Comparison of ENCODE assay signal across 9 cellular contexts in the genomic region with DNA sequence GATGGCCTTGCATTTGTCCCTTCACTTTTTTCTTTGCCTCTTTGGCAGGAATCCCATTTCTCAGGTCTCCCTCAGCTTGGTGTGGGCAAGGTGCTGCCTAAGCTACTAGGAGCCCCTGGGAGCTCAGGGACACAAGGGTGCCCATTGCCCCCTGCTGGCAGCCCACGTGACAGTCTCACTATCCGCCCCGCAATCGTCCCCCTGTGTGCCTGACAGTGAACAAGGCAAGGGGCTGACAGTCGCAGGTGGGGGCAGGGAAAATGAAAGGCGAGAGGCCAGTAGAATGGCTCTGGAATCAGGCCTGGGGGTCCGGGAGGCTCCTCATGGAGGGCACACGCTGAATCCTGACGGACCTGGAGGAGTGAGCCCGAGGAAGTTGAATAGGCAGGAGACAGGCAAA. TPM values are rescaled to one million over a fixed set of nuclear protein-coding genes. Genes with fewer than 3 reads are reported as not detected.
DNase-seq lines count a peak whose midpoint lies in the region; ATAC-seq and TF ChIP-seq lines count a peak whose summit lies in the region.
"Had no signal": no experiment of that assay in that cellular context is flagged by ENCODE, and none has a peak within 500 bp of the region (broad histone marks: within the 10 kb centered on the region; RNA-seq: fewer than 3 reads in every experiment).

No MANE protein-coding gene starts in this region.

- peaks cover 4% of the 10 kb centered on the region for H3K27me3 Mint-ChIP-seq in progenitor cell of endocrine pancreas
- H3K27me3 Mint-ChIP-seq: CD8-positive, alpha-beta memory T cell had no signal

- POLR2A ChIA-PET in SK-N-SH (lab: Yijun Ruan, JAX) = interaction anchor here (0.5 to 1.9 kb wide), 5 partner anchors 9 to 277 kb away, joined by 3 to 8 read pairs (median 5); partner anchors contain the start of genes DELE1 and RNF14

- H3K4me3 ChIP-seq in SK-N-SH (ENCODE audit: low read depth in 2 of 2, low read length in 1 of 2) = no peak overlapping the region

- TF ChIP-seq RAD21 in SK-N-SH (IDR thresholded peaks at IDR 0.05; ENCODE audit: low read length) = peak; percentile 53

- H3K4me3 Mint-ChIP-seq in progenitor cell of endocrine pancreas (ENCODE audit: low read depth) = no peak overlapping the region

- no peaks in the 10 kb centered on the region for H3K9me3 ChIP-seq in SK-N-SH

- H2AFZ ChIP-seq in SK-N-SH (ENCODE audit: low read depth) = no peak overlapping the region

- no peaks in the 10 kb centered on the region for H3K36me3 ChIP-seq in SK-N-SH (replicated peaks in 1 of 2; ENCODE audit: control insufficient read depth in 1 of 2, insufficient read depth in 2 of 2, low read length in 1 of 2)

- no peaks in the 10 kb centered on the region for H4K20me1 ChIP-seq in SK-N-SH (ENCODE audit: insufficient read depth)

- no peak for ATAC-seq in GM18519 (IDR thresholded peaks at IDR 0.05; ENCODE audit: low FRiP score, unreplicated experiment)
- ATAC-seq in HG02970 (IDR thresholded peaks at IDR 0.05; ENCODE audit: low FRiP score, unreplicated experiment) = no peak

- CTCF ChIA-PET in SK-N-SH (lab: Yijun Ruan, JAX) = interaction anchor here (0.6 to 9.7 kb wide), 80 partner anchors 9 to 371 kb away, joined by 3 to 325 read pairs (median 5); partner anchors contain the start of genes ARAP3, DELE1, DIAPH1 and FCHSD1

- no peaks in the 10 kb centered on the region for H3K9me3 Mint-ChIP-seq in progenitor cell of endocrine pancreas (ENCODE audit: low read depth)
- H3K9me3 Mint-ChIP-seq: CD8-positive, alpha-beta memory T cell had no signal

- no peak overlapping the region for H3K27ac ChIP-seq in SK-N-SH (ENCODE audit: low read depth in 2 of 2, low read length in 1 of 2)

- no peaks in the 10 kb centered on the region for H3K27me3 ChIP-seq in SK-N-SH (ENCODE audit: insufficient read depth)

- no peaks in the 10 kb centered on the region for H3K79me2 ChIP-seq in SK-N-SH (ENCODE audit: insufficient read depth)

- DNase-seq in NCI-H82 (lab: John Stamatoyannopoulos, UW) (peak; percentile 29), NCI-H82 treated with DMSO at 0.1 percent for 48 hours (lab: John Stamatoyannopoulos, UW; ENCODE audit: unreplicated experiment) (no peak), SK-N-SH (peak; percentile 62), progenitor cell of endocrine pancreas (ENCODE audit: low spot score, unreplicated experiment) (no peak), NCI-H510A (lab: John Stamatoyannopoulos, UW) (no peak)
- DNase-seq in effector CD8-positive, alpha-beta T cell (lab: John Stamatoyannopoulos, UW) = peak; percentile 7

- H3K4me1 Mint-ChIP-seq in progenitor cell of endocrine pancreas (ENCODE audit: low read depth) = peaks cover 5% of the 10 kb centered on the region

- H3K27ac Mint-ChIP-seq in progenitor cell of endocrine pancreas = no peak overlapping the region

- no peaks in the 10 kb centered on the region for H3K36me3 Mint-ChIP-seq in progenitor cell of endocrine pancreas (ENCODE audit: insufficient read depth)

- H3K9me2 ChIP-seq in SK-N-SH = no peaks in the 10 kb centered on the region

- 71% methylated on average over 10 of the region's 10 CpGs for WGBS in SK-N-SH (ENCODE audit: low lambda C conversion rate)

- H3K4me1 ChIP-seq in SK-N-SH (ENCODE audit: control insufficient read depth in 1 of 2, insufficient read depth in 2 of 2, low read depth in 1 of 2, low read length in 1 of 2) = peaks cover 0 to 17% of the 10 kb centered on the region in 2 experiments; a peak in 2 of 4 replicates

- TF ChIP-seq CTCF in SK-N-SH (IDR thresholded peaks at IDR 0.05) (peak; percentile 56), progenitor cell of endocrine pancreas (IDR thresholded peaks at IDR 0.05; ENCODE audit: unreplicated experiment) (peak; percentile 44)

- no peak overlapping the region for H3K9ac ChIP-seq in SK-N-SH

- no peak overlapping the region for H3K4me2 ChIP-seq in SK-N-SH

- H3F3A ChIP-seq in SK-N-SH (replicated peaks; ENCODE audit: insufficient read depth) = no peaks in the 10 kb centered on the region

- no peak for TF ChIP-seq EP300 in SK-N-SH (IDR thresholded peaks at IDR 0.05; ENCODE audit: borderline replicate concordance in 1 of 2, low read depth in 1 of 2, low read length in 1 of 2)

TF ChIP-seq in SK-N-SH, 30 proteins besides CTCF, POLR2A, EP300 and RAD21:
- TF ChIP-seq RCOR1 (IDR thresholded peaks at IDR 0.05; ENCODE audit: low read length) (no peak), SMC3 (IDR thresholded peaks at IDR 0.05; ENCODE audit: low read depth, low read length) (peak; percentile 31; the same call in 1 of the 2 replicates)

RNA-seq across cellular contexts. Expression of gene PCDH12, which starts 2.0 kb away (rescaled TPM):
- 0.02 and 0.08 TPM in 2 replicates for polyA plus RNA-seq in SK-N-SH (2012; rRNA removed)
- under 0.01 and 0.01 TPM in 2 replicates for polyA plus RNA-seq in SK-N-SH (2012; cell fraction: cytosol; rRNA removed)
- 0.02 TPM in 2 replicates for polyA plus RNA-seq in SK-N-SH (2012; cell fraction: nucleus; rRNA removed)
- not detected in 2 replicates for total RNA-seq in progenitor cell of endocrine pancreas

RNA-seq across cellular contexts. Expression of gene RNF14, which starts 8.9 kb away (rescaled TPM):
- polyA plus RNA-seq in SK-N-SH (2012; rRNA removed) = 24.5 and 26.3 TPM in 2 replicates
- polyA plus RNA-seq in SK-N-SH (2012; cell fraction: cytosol; rRNA removed) = 43.5 and 43.9 TPM in 2 replicates
- polyA plus RNA-seq in SK-N-SH (2012; cell fraction: nucleus; rRNA removed) = 17.0 and 30.0 TPM in 2 replicates
- 35.5 and 37.3 TPM in 2 replicates for total RNA-seq in progenitor cell of endocrine pancreas

RNA-seq across cellular contexts. Expression of gene DELE1, which starts 36.3 kb away (rescaled TPM):
- polyA plus RNA-seq in SK-N-SH (2012; rRNA removed) = 60.3 and 78.8 TPM in 2 replicates
- polyA plus RNA-seq in SK-N-SH (2012; cell fraction: cytosol; rRNA removed) = 33.5 and 40.3 TPM in 2 replicates
- polyA plus RNA-seq in SK-N-SH (2012; cell fraction: nucleus; rRNA removed) = 245 and 251 TPM in 2 replicates
- total RNA-seq in progenitor cell of endocrine pancreas = 86.1 and 93.4 TPM in 2 replicates

RNA-seq across cellular contexts. Expression of gene GNPDA1, which starts 52.8 kb away (rescaled TPM):
- polyA plus RNA-seq in SK-N-SH (2012; rRNA removed) = 23.9 and 27.4 TPM in 2 replicates
- polyA plus RNA-seq in SK-N-SH (2012; cell fraction: cytosol; rRNA removed) = 39.1 and 47.9 TPM in 2 replicates
- polyA plus RNA-seq in SK-N-SH (2012; cell fraction: nucleus; rRNA removed) = 41.6 and 42.9 TPM in 2 replicates
- total RNA-seq in progenitor cell of endocrine pancreas = 113 and 115 TPM in 2 replicates

Comparison
In these comparisons a context has a peak if more than half of its experiments do, and no peak if none do; other contexts are left out.
1. DNase-seq: peak in NCI-H82 (single experiment), SK-N-SH (single experiment) and effector CD8-positive, alpha-beta T cell (single experiment); none in NCI-H82 treated with DMSO at 0.1 percent for 48 hours (single experiment), progenitor cell of endocrine pancreas (single experiment) and NCI-H510A (single experiment).